8 cellular contexts compared by ENCODE assay signal in genomic region chr10:77643795-77644468, GRCh38. TPM values are rescaled to one million over a fixed set of nuclear protein-coding genes. Genes with fewer than 3 reads are reported as not detected.
A peak's percentile ranks its signal among the peaks of the same experiment; 100 is the strongest.
DNase-seq lines count a peak whose midpoint lies in the region; TF ChIP-seq lines count a peak whose summit lies in the region.

No MANE protein-coding gene starts in this region.

- no peaks in the 10 kb centered on the region for H3K9me3 ChIP-seq in sigmoid colon

- H3K4me3 ChIP-seq in fibroblast of pulmonary artery (replicated peaks; ENCODE audit: low read depth, low read length) (no peak overlapping the region), sigmoid colon (no peak overlapping the region), lower leg skin (ENCODE audit: low read depth, poor library complexity, severe bottlenecking) (no peak overlapping the region)

- H3K27ac ChIP-seq in sigmoid colon: no peak overlapping the region

- no peaks in the 10 kb centered on the region for H3K27me3 ChIP-seq in sigmoid colon

- no peaks in the 10 kb centered on the region for H3K36me3 ChIP-seq in sigmoid colon

- TF ChIP-seq EP300 in sigmoid colon (IDR thresholded peaks at IDR 0.05): no peak

- intact Hi-C loops in sigmoid colon (cut with DNase I) (no loop called here), lower leg skin (cut with DNase I; ENCODE audit: low total_unique reads) (no loop called here)

- TF ChIP-seq CTCF in fibroblast of pulmonary artery (IDR thresholded peaks at IDR 0.05; ENCODE audit: low read length, missing control alignments) (peak; percentile 67), sigmoid colon (IDR thresholded peaks at IDR 0.05) (peak in 3 of 4 experiments; percentile 42 to 46 (median 45)), lower leg skin (IDR thresholded peaks at IDR 0.05) (no peak)

- H3K4me1 ChIP-seq in sigmoid colon: peaks cover 0 to 29% (median 26%) of the 10 kb centered on the region in 4 donors

- WGBS in sigmoid colon, 2 donors: 25 to 38% methylated on average over 6 of the region's 6 CpGs
- 36 to 37% methylated on average over 6 of the region's 6 CpGs for WGBS in lower leg skin, 2 donors

- no peak for TF ChIP-seq POLR2A in sigmoid colon (IDR thresholded peaks at IDR 0.05)
- no peak for TF ChIP-seq POLR2A in lower leg skin (IDR thresholded peaks at IDR 0.05)

- peak; percentile 22 for DNase-seq in activated CD4-positive, alpha-beta T cell treated with anti-CD3 and anti-CD28 coated beads for 48 hours
- DNase-seq in activated CD4-positive, alpha-beta T cell treated with anti-CD3 and anti-CD28 coated beads, Interleukin-2, amount 50 U/mL, for 4 hours: no peak
- DNase-seq in HT-29 (ENCODE audit: low spot score) (peak; percentile 22), SW480 (ENCODE audit: low spot score) (peak; percentile 63), fibroblast of pulmonary artery (ENCODE audit: low read depth) (peak; percentile 81), sigmoid colon (no peak), lower leg skin (ENCODE audit: low spot score in 2 of 2) (no peak), DMS79 (lab: John Stamatoyannopoulos, UW) (no peak)

RNA-seq across cellular contexts. Expression of gene KCNMA1, which starts 6.3 kb away (rescaled TPM):
- 0.08 TPM in 1 of 2 replicates, not detected in the other for total RNA-seq in HT-29 (2014; rRNA removed; shearing (Covaris generic))
- total RNA-seq in sigmoid colon (100 to 1,000 TPM; 256 to 427 (median 312) TPM), lower leg skin (1 to 10 TPM; 4.1 to 9.9 (median 6.5) TPM)
- 10 to 100 TPM; 15.3 to 25.3 (median 16.8) TPM for polyA plus RNA-seq in sigmoid colon

Comparison
In these comparisons a context has a peak if more than half of its experiments do, and no peak if none do; other contexts are left out.
1. DNase-seq: peak in activated CD4-positive, alpha-beta T cell treated with anti-CD3 and anti-CD28 coated beads for 48 hours (single experiment), HT-29 (single experiment), SW480 (single experiment) and fibroblast of pulmonary artery (single experiment); none in activated CD4-positive, alpha-beta T cell treated with anti-CD3 and anti-CD28 coated beads, Interleukin-2, amount 50 U/mL, for 4 hours (0 of 2), sigmoid colon (single experiment), lower leg skin (0 of 2) and DMS79 (single experiment).
2. CTCF ChIP-seq: peak in fibroblast of pulmonary artery (single experiment) and sigmoid colon (3 of 4); none in lower leg skin (0 of 3).
3. RNA of gene KCNMA1, which starts 6.3 kb away (total RNA-seq): 256 to 427 TPM in sigmoid colon; 4.1 to 9.9 TPM in lower leg skin and 0.08 TPM in HT-29; every median in the first group is over 10 times any median in the second.